Comparison of ENCODE assay signal across 25 cellular contexts in the genomic region with DNA sequence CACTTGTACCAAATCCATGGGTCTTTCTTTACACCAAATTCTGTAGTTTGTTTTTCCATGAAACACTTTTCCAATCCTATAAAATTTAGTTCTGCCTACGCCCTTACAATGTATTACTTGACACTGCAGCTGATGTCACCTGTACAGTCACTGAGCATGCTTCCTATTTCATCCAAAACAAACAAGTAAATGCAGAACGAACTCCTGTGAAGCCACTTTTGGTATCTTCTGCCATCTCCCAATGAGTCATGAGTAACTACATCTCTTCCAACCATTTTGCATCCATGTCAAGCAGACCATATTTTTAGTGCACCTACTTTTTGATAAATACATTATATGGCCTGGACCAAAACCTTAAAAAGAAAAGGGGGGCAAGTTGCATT.
"Had no signal": no experiment of that assay in that cellular context is flagged by ENCODE, and none has a peak within 500 bp of the region (broad histone marks: within the 10 kb centered on the region; RNA-seq: fewer than 3 reads in every experiment).

No MANE protein-coding gene starts in this region.

- H3K4me1 Mint-ChIP-seq: activated naive CD8-positive, alpha-beta T cell treated with anti-CD3 and anti-CD28 coated beads, Interleukin-2, amount 50 U/mL, for 24 hours; endodermal cell; naive thymus-derived CD4-positive, alpha-beta T cell; neural crest cell; stimulated activated naive CD8-positive, alpha-beta T cell treated with anti-CD3 and anti-CD28 coated beads, Interleukin-15, amount 100 ng/mL, for 72 hours had no signal

- ATAC-seq: activated CD8-positive, alpha-beta T cell treated with anti-CD3 and anti-CD28 coated beads, Interleukin-2, amount 10 ng/mL, durations not matched to agents 7 days and 5 days; activated naive CD8-positive, alpha-beta T cell treated with anti-CD3 and anti-CD28 coated beads, Interleukin-2, amount 50 U/mL, for 24 hours; body of pancreas; stimulated activated naive CD8-positive, alpha-beta T cell treated with anti-CD3 and anti-CD28 coated beads, Interleukin-15, amount 100 ng/mL, for 72 hours had no signal

- H3K36me3 ChIP-seq: cardiac muscle cell, right lobe of liver, tibial artery, WERI-Rb-1 had no signal

- H3K9me3 Mint-ChIP-seq: activated naive CD8-positive, alpha-beta T cell treated with anti-CD3 and anti-CD28 coated beads, Interleukin-2, amount 50 U/mL, for 24 hours; activated T-helper 1 cell treated with anti-CD3 and anti-CD28 coated beads, Interleukin-12 subunit alpha, Interleukin-12 subunit beta, Interleukin-2, Interleukin-4 antibody, amounts not matched to agents 30 ng/mL and 10 ng/mL and 1 ng/mL, durations not matched to agents 14 hours and 24 hours and 36 hours; endodermal cell; immature natural killer cell; naive thymus-derived CD4-positive, alpha-beta T cell; neural crest cell; stimulated activated naive CD8-positive, alpha-beta T cell treated with anti-CD3 and anti-CD28 coated beads, Interleukin-15, amount 100 ng/mL, for 72 hours had no signal

- H3K27me3 ChIP-seq: body of pancreas, cardiac muscle cell, hepatocyte, right lobe of liver, tibial artery had no signal

- H3K79me2 ChIP-seq: hepatocyte had no signal

- H3K4me3 ChIP-seq: body of pancreas, cardiac muscle cell, hepatocyte, left ventricle myocardium inferior, right lobe of liver, skin epidermis, tibial artery had no signal

- H2AFZ ChIP-seq: hepatocyte had no signal

- H3K36me3 Mint-ChIP-seq: immature natural killer cell; naive thymus-derived CD4-positive, alpha-beta T cell had no signal

- H3K27ac ChIP-seq: body of pancreas, cardiac muscle cell, hepatocyte, left ventricle myocardium inferior, right lobe of liver, skin epidermis, tibial artery, WERI-Rb-1 had no signal

- DNase-seq: activated CD4-positive, alpha-beta T cell treated with anti-CD3 and anti-CD28 coated beads for 1 hour; activated CD4-positive, alpha-beta T cell treated with anti-CD3 and anti-CD28 coated beads, Interleukin-2, amount 50 U/mL, for 1 hour; activated CD8-positive, alpha-beta T cell treated with anti-CD3 and anti-CD28 coated beads, Interleukin-2, amount 10 ng/mL, durations not matched to agents 7 days and 5 days; activated gamma-delta T cell; activated naive CD4-positive, alpha-beta T cell treated with anti-CD3 and anti-CD28 coated beads, Interleukin-2, amount 50 U/mL, for 16 hours; activated naive CD8-positive, alpha-beta T cell treated with anti-CD3 and anti-CD28 coated beads, Interleukin-2, amount 50 U/mL, for 24 hours; body of pancreas; cortex of kidney; endodermal cell; glutamatergic neuron; immature natural killer cell; left ventricle myocardium inferior; naive thymus-derived CD4-positive, alpha-beta T cell; occipital lobe; posterior cingulate gyrus; right lobe of liver; stimulated activated CD4-positive, alpha-beta T cell treated with anti-CD3 and anti-CD28 coated beads, Interleukin-1b, Interleukin-23, amount 100 ng/mL, for 48 hours; stimulated activated naive CD8-positive, alpha-beta T cell treated with anti-CD3 and anti-CD28 coated beads, Interleukin-15, amount 100 ng/mL, for 72 hours; tibial artery; WERI-Rb-1 had no signal

- H3K27me3 Mint-ChIP-seq: activated naive CD8-positive, alpha-beta T cell treated with anti-CD3 and anti-CD28 coated beads, Interleukin-2, amount 50 U/mL, for 24 hours; naive thymus-derived CD4-positive, alpha-beta T cell; stimulated activated naive CD8-positive, alpha-beta T cell treated with anti-CD3 and anti-CD28 coated beads, Interleukin-15, amount 100 ng/mL, for 72 hours had no signal

- H3K4me1 ChIP-seq: body of pancreas, left ventricle myocardium inferior, right lobe of liver had no signal

- H3K9me3 ChIP-seq: body of pancreas, left ventricle myocardium inferior, right lobe of liver, tibial artery had no signal

- H3K4me3 Mint-ChIP-seq: activated CD8-positive, alpha-beta T cell treated with anti-CD3 and anti-CD28 coated beads, Interleukin-2, amount 10 ng/mL, durations not matched to agents 7 days and 5 days; activated naive CD8-positive, alpha-beta T cell treated with anti-CD3 and anti-CD28 coated beads, Interleukin-2, amount 50 U/mL, for 24 hours; activated T-helper 1 cell treated with anti-CD3 and anti-CD28 coated beads, Interleukin-12 subunit alpha, Interleukin-12 subunit beta, Interleukin-2, Interleukin-4 antibody, amounts not matched to agents 30 ng/mL and 10 ng/mL and 1 ng/mL, durations not matched to agents 14 hours and 24 hours and 36 hours; endodermal cell; immature natural killer cell; naive thymus-derived CD4-positive, alpha-beta T cell; neural crest cell; stimulated activated naive CD8-positive, alpha-beta T cell treated with anti-CD3 and anti-CD28 coated beads, Interleukin-15, amount 100 ng/mL, for 72 hours had no signal

- H3K4me2 ChIP-seq: hepatocyte had no signal

- H3K27ac Mint-ChIP-seq: activated CD8-positive, alpha-beta T cell treated with anti-CD3 and anti-CD28 coated beads, Interleukin-2, amount 10 ng/mL, durations not matched to agents 7 days and 5 days; activated naive CD8-positive, alpha-beta T cell treated with anti-CD3 and anti-CD28 coated beads, Interleukin-2, amount 50 U/mL, for 24 hours; activated T-helper 1 cell treated with anti-CD3 and anti-CD28 coated beads, Interleukin-12 subunit alpha, Interleukin-12 subunit beta, Interleukin-2, Interleukin-4 antibody, amounts not matched to agents 30 ng/mL and 10 ng/mL and 1 ng/mL, durations not matched to agents 14 hours and 24 hours and 36 hours; endodermal cell; naive thymus-derived CD4-positive, alpha-beta T cell; stimulated activated naive CD8-positive, alpha-beta T cell treated with anti-CD3 and anti-CD28 coated beads, Interleukin-15, amount 100 ng/mL, for 72 hours had no signal
